Comparison of ENCODE assay signal across 23 cellular contexts in the genomic region with DNA sequence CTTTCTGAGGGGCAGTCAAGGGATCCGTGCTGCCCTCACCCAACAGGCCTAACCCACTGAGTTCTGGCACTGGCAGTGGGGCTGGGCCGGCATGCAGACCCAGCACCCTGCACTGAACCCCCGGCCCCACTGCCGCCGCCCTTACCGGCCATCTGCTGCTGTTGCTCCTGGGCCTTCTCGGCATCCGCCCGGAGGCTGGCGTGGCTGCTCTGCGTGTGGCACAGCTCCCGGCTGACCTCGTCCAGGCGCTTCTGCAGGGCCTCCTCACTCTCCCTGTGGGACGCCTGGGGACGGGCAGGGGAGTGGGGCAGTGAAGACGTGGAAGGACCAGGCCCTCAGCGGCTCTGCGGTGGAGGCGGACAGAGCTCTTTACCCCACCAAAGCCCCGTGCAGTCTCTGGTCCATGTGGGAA.
"Had no signal": no experiment of that assay in that cellular context is flagged by ENCODE, and none has a peak within 500 bp of the region (broad histone marks: within the 10 kb centered on the region; RNA-seq: fewer than 3 reads in every experiment).

No MANE protein-coding gene starts in this region.

- H3K4me1 ChIP-seq: prostate gland, upper lobe of left lung had no signal

- H3K36me3 Mint-ChIP-seq: activated naive CD8-positive, alpha-beta T cell treated with anti-CD3 and anti-CD28 coated beads for 36 hours had no signal

- H3K4me1 Mint-ChIP-seq: activated naive CD8-positive, alpha-beta T cell treated with anti-CD3 and anti-CD28 coated beads for 36 hours; brain; T-cell had no signal

- H3K4me3 Mint-ChIP-seq: activated naive CD4-positive, alpha-beta T cell treated with anti-CD3 and anti-CD28 coated beads for 36 hours; activated naive CD8-positive, alpha-beta T cell treated with anti-CD3 and anti-CD28 coated beads for 36 hours; brain; naive B cell; nephron progenitor cell; T-cell; T-helper 2 cell treated with Interferon-gamma antibody and Interleukin-4, amounts not matched to agents 5 μg/mL and 100 μg/mL, for 36 hours had no signal

- H3K9me3 ChIP-seq: adrenal gland, left ventricle myocardium inferior, pancreas, prostate gland, upper lobe of left lung, vagina had no signal

- H3K27me3 Mint-ChIP-seq: activated naive CD8-positive, alpha-beta T cell treated with anti-CD3 and anti-CD28 coated beads for 36 hours; naive B cell; T-cell had no signal

- ATAC-seq: esophagus mucosa, pancreas, T-cell had no signal

- H3K27me3 ChIP-seq: adrenal gland, cardiac muscle cell, pancreas, upper lobe of left lung, vagina had no signal

- H3K27ac Mint-ChIP-seq: activated naive CD4-positive, alpha-beta T cell treated with anti-CD3 and anti-CD28 coated beads for 36 hours; activated naive CD8-positive, alpha-beta T cell treated with anti-CD3 and anti-CD28 coated beads for 36 hours; brain; nephron progenitor cell; T-cell; T-helper 2 cell treated with Interferon-gamma antibody and Interleukin-4, amounts not matched to agents 5 μg/mL and 100 μg/mL, for 36 hours had no signal

- H3K4me3 ChIP-seq: adrenal gland, cardiac muscle cell, left ventricle myocardium inferior, pancreas, prostate gland, upper lobe of left lung, vagina had no signal

- DNase-seq: activated CD4-positive, alpha-beta T cell treated with anti-CD3 and anti-CD28 coated beads for 4 hours; activated CD4-positive, alpha-beta T cell treated with anti-CD3 and anti-CD28 coated beads, Interleukin-2, amount 50 U/mL, for 4 hours; activated CD4-positive, CD25-positive, alpha-beta regulatory T cell; activated CD8-positive, alpha-beta memory T cell treated with anti-CD3 and anti-CD28 coated beads for 24 hours; activated effector memory CD4-positive, alpha-beta T cell treated with Interleukin-2 at 50 U/mL for 16 hours; activated naive CD4-positive, alpha-beta T cell treated with anti-CD3 and anti-CD28 coated beads for 36 hours; activated naive CD8-positive, alpha-beta T cell treated with anti-CD3 and anti-CD28 coated beads for 36 hours; adrenal gland; cortex of kidney; foreskin melanocyte; left ventricle myocardium inferior; naive B cell; nephron progenitor cell; stimulated activated naive CD4-positive, alpha-beta T cell treated with Interleukin-2 at 50 U/mL for 16 hours; T-cell had no signal

- H3K27ac ChIP-seq: adrenal gland, cardiac muscle cell, left ventricle myocardium inferior, pancreas, prostate gland, upper lobe of left lung, vagina had no signal

- H3K9me3 Mint-ChIP-seq: activated naive CD4-positive, alpha-beta T cell treated with anti-CD3 and anti-CD28 coated beads for 36 hours; activated naive CD8-positive, alpha-beta T cell treated with anti-CD3 and anti-CD28 coated beads for 36 hours; brain; naive B cell; nephron progenitor cell; T-cell; T-helper 2 cell treated with Interferon-gamma antibody and Interleukin-4, amounts not matched to agents 5 μg/mL and 100 μg/mL, for 36 hours had no signal
